Comparison of ENCODE assay signal across 28 cellular contexts in genomic region chr18:78740876-78741275, GRCh38.
"Had no signal": no experiment of that assay in that cellular context is flagged by ENCODE, and none has a peak within 500 bp of the region (broad histone marks: within the 10 kb centered on the region; RNA-seq: fewer than 3 reads in every experiment).

No MANE protein-coding gene starts in this region.

- H3K4me3 Mint-ChIP-seq: central memory CD8-positive, alpha-beta T cell; dendritic cell treated with granulocyte-macrophage colony-stimulating factor and Interleukin-4, amounts not matched to agents 40 ng/mL and 50 ng/mL, for 4 days; naive thymus-derived CD4-positive, alpha-beta T cell; nephron; stimulated activated effector memory CD8-positive, alpha-beta T cell treated with anti-CD3 and anti-CD28 coated beads, Interleukin-12 subunit alpha, Interleukin-12 subunit beta, amount 100 ng/mL, for 72 hours had no signal

- H3K4me1 ChIP-seq: colonic mucosa, esophagus muscularis mucosa, foreskin keratinocyte, gastroesophageal sphincter, heart right ventricle, psoas muscle, right lobe of liver, stomach, testis, tibial nerve, upper lobe of left lung had no signal

- H3K27me3 ChIP-seq: colonic mucosa, foreskin keratinocyte, ovary, right lobe of liver, testis, tibial nerve, upper lobe of left lung had no signal

- H3K4me3 ChIP-seq: colonic mucosa, esophagus muscularis mucosa, gastroesophageal sphincter, heart right ventricle, ovary, psoas muscle, right lobe of liver, smooth muscle cell, stomach, testis, tibial nerve, upper lobe of left lung had no signal

- H3K27me3 Mint-ChIP-seq: dendritic cell treated with granulocyte-macrophage colony-stimulating factor and Interleukin-4, amounts not matched to agents 40 ng/mL and 50 ng/mL, for 4 days had no signal

- H3K27ac Mint-ChIP-seq: dendritic cell treated with granulocyte-macrophage colony-stimulating factor and Interleukin-4, amounts not matched to agents 40 ng/mL and 50 ng/mL, for 4 days; naive thymus-derived CD4-positive, alpha-beta T cell; nephron; stimulated activated effector memory CD8-positive, alpha-beta T cell treated with anti-CD3 and anti-CD28 coated beads, Interleukin-12 subunit alpha, Interleukin-12 subunit beta, amount 100 ng/mL, for 72 hours had no signal

- H3K36me3 ChIP-seq: colonic mucosa, esophagus muscularis mucosa, gastroesophageal sphincter, heart right ventricle, ovary, right lobe of liver, stomach, tibial nerve, upper lobe of left lung had no signal

- H3K27ac ChIP-seq: colonic mucosa, esophagus muscularis mucosa, foreskin keratinocyte, gastroesophageal sphincter, heart right ventricle, ovary, psoas muscle, right lobe of liver, stomach, testis, tibial nerve, upper lobe of left lung had no signal

- H3K36me3 Mint-ChIP-seq: naive thymus-derived CD4-positive, alpha-beta T cell; stimulated activated effector memory CD8-positive, alpha-beta T cell treated with anti-CD3 and anti-CD28 coated beads, Interleukin-12 subunit alpha, Interleukin-12 subunit beta, amount 100 ng/mL, for 72 hours had no signal

- DNase-seq: colonic mucosa; effector CD8-positive, alpha-beta T cell; foreskin keratinocyte; glutamatergic neuron; heart right ventricle; hippocampal formation; kidney glomerular epithelial cell; mesenchymal stem cell; midbrain; naive thymus-derived CD4-positive, alpha-beta T cell; occipital lobe; psoas muscle; stimulated activated CD4-positive, alpha-beta T cell treated with anti-CD3 and anti-CD28 coated beads, Interleukin-2, amount 100 ng/mL, for 24 hours; stimulated activated CD4-positive, alpha-beta T cell treated with anti-CD3 and anti-CD28 coated beads, Interleukin-4, amount 100 ng/mL, for 24 hours; stimulated activated naive CD4-positive, alpha-beta T cell treated with Interleukin-2 at 50 U/mL for 16 hours; testis had no signal

- H3K9me3 Mint-ChIP-seq: central memory CD8-positive, alpha-beta T cell; dendritic cell treated with granulocyte-macrophage colony-stimulating factor and Interleukin-4, amounts not matched to agents 40 ng/mL and 50 ng/mL, for 4 days; nephron had no signal

- H3K9me3 ChIP-seq: colonic mucosa, esophagus muscularis mucosa, gastroesophageal sphincter, heart right ventricle, ovary, psoas muscle, right lobe of liver, stomach, testis, upper lobe of left lung had no signal

- ATAC-seq: foreskin keratinocyte; gastroesophageal sphincter; heart right ventricle; naive thymus-derived CD4-positive, alpha-beta T cell; psoas muscle; stimulated activated effector memory CD8-positive, alpha-beta T cell treated with anti-CD3 and anti-CD28 coated beads, Interleukin-12 subunit alpha, Interleukin-12 subunit beta, amount 100 ng/mL, for 72 hours had no signal

- H3K4me1 Mint-ChIP-seq: central memory CD8-positive, alpha-beta T cell; nephron had no signal
